27 cellular contexts compared by ENCODE assay signal in the genomic region with DNA sequence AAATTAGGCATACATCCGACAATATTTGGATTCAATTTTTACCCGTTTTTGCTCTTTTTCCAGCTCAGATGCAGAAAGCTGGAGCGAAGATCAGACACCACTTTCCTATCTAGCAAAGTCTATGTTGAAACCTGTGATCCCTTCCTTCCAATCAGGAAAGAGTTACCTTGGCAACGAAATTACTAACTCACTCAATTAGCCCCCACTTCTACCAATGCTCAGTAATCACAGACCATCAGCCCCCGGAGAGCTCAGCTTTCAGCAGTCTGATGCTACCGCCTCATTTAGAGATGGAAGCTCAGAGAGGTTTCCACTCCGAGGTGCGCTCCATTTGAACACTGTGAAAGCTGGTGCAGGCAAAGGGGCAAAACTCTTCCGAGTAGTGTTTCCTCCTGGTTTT. TPM values are rescaled to one million over a fixed set of nuclear protein-coding genes. Genes with fewer than 3 reads are reported as not detected.
DNase-seq lines count a peak whose midpoint lies in the region; ATAC-seq and TF ChIP-seq lines count a peak whose summit lies in the region.
"Had no signal": no experiment of that assay in that cellular context is flagged by ENCODE, and none has a peak within 500 bp of the region (broad histone marks: within the 10 kb centered on the region; RNA-seq: fewer than 3 reads in every experiment).

No MANE protein-coding gene starts in this region.

- no peak overlapping the region for H3K4me3 ChIP-seq in Panc1 (ENCODE audit: low read depth in 2 of 2, low read length in 2 of 2)
- H3K4me3 ChIP-seq: BLaER1, esophagus squamous epithelium, heart right ventricle, lower lobe of right lung, smooth muscle cell had no signal

- H3K4me1 ChIP-seq in Panc1 (ENCODE audit: control insufficient read depth, insufficient read depth, low read length) = peaks cover 73% of the 10 kb centered on the region
- H3K4me1 ChIP-seq: foreskin keratinocyte had no signal

- H3K36me3 Mint-ChIP-seq in CD14-positive monocyte = peaks cover 43 to 64% of the 10 kb centered on the region in 2 donors

- H3K9me3 ChIP-seq in Panc1 (ENCODE audit: control insufficient read depth, insufficient read depth, low read depth, low read length) = no peaks in the 10 kb centered on the region
- H3K9me3 ChIP-seq: BLaER1, esophagus squamous epithelium, heart right ventricle, lower lobe of right lung had no signal

- peaks cover 0 to 4% (median 0%) of the 10 kb centered on the region in 7 donors for H3K9me3 Mint-ChIP-seq in CD14-positive monocyte
- H3K9me3 Mint-ChIP-seq: activated T-cell treated with anti-CD3 and anti-CD28 coated beads, Interleukin-2, amount 50 U/mL, for 72 hours; H9; naive thymus-derived CD8-positive, alpha-beta T cell had no signal

- no peak for ATAC-seq in Panc1
- ATAC-seq in HG03135 (IDR thresholded peaks at IDR 0.05; ENCODE audit: unreplicated experiment) = no peak
- ATAC-seq in GM21825 (IDR thresholded peaks at IDR 0.05; ENCODE audit: unreplicated experiment) = no peak
- ATAC-seq: activated T-cell treated with anti-CD3 and anti-CD28 coated beads, Interleukin-2, amount 50 U/mL, for 72 hours; foreskin keratinocyte; heart right ventricle; lower lobe of right lung; naive thymus-derived CD8-positive, alpha-beta T cell had no signal

- peaks cover 0 to 3% (median 0%) of the 10 kb centered on the region in 3 donors for H3K27me3 Mint-ChIP-seq in CD14-positive monocyte (ENCODE audit: low read depth in 3 of 3)
- H3K27me3 Mint-ChIP-seq: naive thymus-derived CD8-positive, alpha-beta T cell had no signal

- intact Hi-C loops in CD14-positive monocyte (cut with micrococcal nuclease) (no loop called here), Panc1 (cut with micrococcal nuclease; ENCODE audit: unreplicated experiment) (loop anchor here (5.0 kb wide), 1 partner anchor 48 kb away; no protein-coding TSS in a partner anchor), head of caudate nucleus (cut with DNase I) (no loop called here)

- CTCF ChIA-PET in Panc1 (lab: Charles Lee) = no interaction called here

- H3K27ac ChIP-seq in Panc1 (ENCODE audit: low read length) = peak overlapping the region; percentile 81
- H3K27ac ChIP-seq: BLaER1, esophagus squamous epithelium, foreskin keratinocyte, heart right ventricle, lower lobe of right lung had no signal

- H3K27me3 ChIP-seq in Panc1 (ENCODE audit: control insufficient read depth, insufficient read depth, low read length) = no peaks in the 10 kb centered on the region
- H3K27me3 ChIP-seq: esophagus squamous epithelium, heart right ventricle had no signal

- H3K4me1 Mint-ChIP-seq in CD14-positive monocyte = peaks cover 74% of the 10 kb centered on the region

- H3K27ac Mint-ChIP-seq in CD14-positive monocyte = peak overlapping the region in 4 of 7 donors; percentile 3 to 85 (median 20)
- H3K27ac Mint-ChIP-seq: activated T-cell treated with anti-CD3 and anti-CD28 coated beads, Interleukin-2, amount 50 U/mL, for 72 hours had no signal

- no peak for TF ChIP-seq CTCF in CD14-positive monocyte (IDR thresholded peaks at IDR 0.05)
- TF ChIP-seq CTCF in Panc1 (IDR thresholded peaks at IDR 0.05) = no peak

- DNase-seq in Ammon's horn (ENCODE audit: low spot score) (peak; percentile 68), CD14-positive monocyte (ENCODE audit: low spot score) (no peak), Panc1 (ENCODE audit: low read depth, low spot score) (no peak), head of caudate nucleus (peak in 39 of 42 donors; percentile 22 to 92 (median 62)), hepatic stellate cell (ENCODE audit: low spot score) (no peak), GOT3 (lab: John Stamatoyannopoulos, UW) (no peak)
- DNase-seq: activated CD4-positive, alpha-beta T cell treated with anti-CD3 and anti-CD28 coated beads, Interleukin-2, amount 50 U/mL, for 4 hours; activated T-cell treated with anti-CD3 and anti-CD28 coated beads, Interleukin-2, amount 50 U/mL, for 72 hours; COR-L47; DMS53; esophagus squamous epithelium; foreskin keratinocyte; H9; heart right ventricle; kidney glomerular epithelial cell; lower lobe of right lung; MM.1S; naive thymus-derived CD8-positive, alpha-beta T cell; NCI-H1105 treated with DMSO at 0.1 percent for 48 hours; NCI-H2171 treated with DMSO at 0.1 percent for 48 hours; NCI-H524; RPMI8226; stimulated activated naive CD4-positive, alpha-beta T cell treated with Interleukin-2 at 50 U/mL for 16 hours had no signal

- no peak overlapping the region for H3K4me3 Mint-ChIP-seq in CD14-positive monocyte
- H3K4me3 Mint-ChIP-seq: H9; naive thymus-derived CD8-positive, alpha-beta T cell had no signal

- POLR2A ChIA-PET in Panc1 (lab: Charles Lee) = interaction anchor here (0.6 kb wide), 1 partner anchor 20 kb away, joined by 7 read pairs; no protein-coding TSS in a partner anchor

- no TSS peak for BruUV-seq in Panc1 (replicated peaks; lab: Mats Ljungman, UMichigan)

- in situ Hi-C loops in Panc1 (cut with HindIII; ENCODE audit: low pct_unique_long_range_greater_than_20kb, low sequenced_read_pairs) = no loop called here

- H3K36me3 ChIP-seq in Panc1 (ENCODE audit: control insufficient read depth, insufficient read depth, low read length) = no peaks in the 10 kb centered on the region

RNA-seq across cellular contexts. Expression of a gene that starts 6.7 kb away (rescaled TPM):
- 10 to 100 TPM; 17.0 to 34.4 TPM for polyA plus RNA-seq in CD14-positive monocyte
- 5.3 TPM for total RNA-seq in Panc1 (2021; ENCODE audit: unreplicated experiment)
- 7.4 TPM for polyA plus RNA-seq in Panc1 (2012; ENCODE audit: insufficient read length)

RNA-seq across cellular contexts. Expression of a gene that starts 8.8 kb away (rescaled TPM):
- 10 to 100 TPM; 29.4 to 62.4 TPM for polyA plus RNA-seq in CD14-positive monocyte
- 16.7 TPM for total RNA-seq in Panc1 (2021; ENCODE audit: unreplicated experiment)
- 16.9 TPM for polyA plus RNA-seq in Panc1 (2012; ENCODE audit: insufficient read length)

RNA-seq across cellular contexts. Expression of a gene that starts 33.3 kb away (rescaled TPM):
- polyA plus RNA-seq in CD14-positive monocyte = 10 to 100 TPM in 1 of 2 donors, 1 to 10 TPM in 1; 8.3 to 10.6 TPM
- 28.9 TPM for total RNA-seq in Panc1 (2021; ENCODE audit: unreplicated experiment)
- polyA plus RNA-seq in Panc1 (2012; ENCODE audit: insufficient read length) = 9.9 TPM

Comparison
In these comparisons a context has a peak if more than half of its experiments do, and no peak if none do; other contexts are left out.
1. DNase-seq: peak in Ammon's horn (single experiment) and head of caudate nucleus (39 of 42); none in CD14-positive monocyte (single experiment), Panc1 (single experiment), hepatic stellate cell (single experiment) and GOT3 (single experiment).